Comparison of ENCODE assay signal across 12 cellular contexts in the genomic region with DNA sequence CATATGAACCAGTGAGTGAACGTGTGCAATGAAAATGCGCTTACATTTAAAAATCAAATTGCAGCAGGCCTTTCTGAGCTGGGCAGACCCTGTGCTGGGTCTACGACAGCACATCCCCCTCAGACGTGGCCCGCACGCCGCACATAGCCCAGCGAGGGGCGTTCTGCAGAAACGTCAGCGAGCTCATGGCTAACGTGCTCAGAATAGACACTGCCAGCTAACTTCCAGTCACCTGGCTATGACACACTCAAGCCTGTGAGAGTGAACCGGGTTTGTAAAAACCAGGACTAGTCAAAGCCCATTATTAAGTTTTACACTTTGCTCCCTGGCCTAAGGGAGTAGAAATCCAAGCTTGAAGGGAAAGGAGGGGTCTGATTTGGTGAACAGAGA.
"Had no signal": no experiment of that assay in that cellular context is flagged by ENCODE, and none has a peak within 500 bp of the region (broad histone marks: within the 10 kb centered on the region; RNA-seq: fewer than 3 reads in every experiment).

No MANE protein-coding gene starts in this region.

- H3K9ac ChIP-seq: parathyroid adenoma had no signal

- DNase-seq: activated CD4-positive, alpha-beta T cell treated with anti-CD3 and anti-CD28 coated beads for 4 hours; activated naive CD8-positive, alpha-beta T cell treated with anti-CD3 and anti-CD28 coated beads, Interleukin-2, amount 10 ng/mL, durations not matched to agents 7 days and 5 days; activated T-cell treated with anti-CD3 and anti-CD28 coated beads, Interleukin-2, amount 50 U/mL, for 24 hours; anterior cingulate cortex; esophagus squamous epithelium; T1000; tibial artery had no signal

- H3K36me3 ChIP-seq: breast epithelium, esophagus squamous epithelium, left lung, tibial artery, vagina had no signal

- ATAC-seq: left lung had no signal

- H3K4me3 ChIP-seq: breast epithelium, esophagus squamous epithelium, left lung, skin epidermis, tibial artery, vagina had no signal

- H3K27me3 ChIP-seq: breast epithelium, vagina had no signal

- H3K9me3 ChIP-seq: vagina had no signal

- H3K79me2 ChIP-seq: parathyroid adenoma had no signal

- H2AFZ ChIP-seq: parathyroid adenoma had no signal

- H3K27ac ChIP-seq: breast epithelium, esophagus squamous epithelium, left lung, parathyroid adenoma, skin epidermis, tibial artery, vagina had no signal

- H3K4me1 ChIP-seq: breast epithelium had no signal
